ENCODE assay signal across 30 cellular contexts in genomic region chr20:44765091-44765490, GRCh38. TPM values are rescaled to one million over a fixed set of nuclear protein-coding genes. Genes with fewer than 3 reads are reported as not detected.
"Had no signal": no experiment of that assay in that cellular context is flagged by ENCODE, and none has a peak within 500 bp of the region (broad histone marks: within the 10 kb centered on the region; RNA-seq: fewer than 3 reads in every experiment).

No MANE protein-coding gene starts in this region.

- H3K4me3 ChIP-seq: heart left ventricle, left lung, lower lobe of right lung, psoas muscle, right lobe of liver, smooth muscle cell, thyroid gland, upper lobe of right lung had no signal

- H3K9me3 ChIP-seq: heart left ventricle, left lung, lower lobe of right lung, neutrophil, psoas muscle, right lobe of liver, thyroid gland, upper lobe of right lung had no signal

- H3K36me3 Mint-ChIP-seq: immature natural killer cell; naive B cell; stimulated activated effector memory CD8-positive, alpha-beta T cell treated with anti-CD3 and anti-CD28 coated beads, Interleukin-12 subunit alpha, Interleukin-12 subunit beta, amount 100 ng/mL, for 72 hours had no signal

- H3K4me3 Mint-ChIP-seq: immature natural killer cell; nephron; neural crest cell; stimulated activated effector memory CD8-positive, alpha-beta T cell treated with anti-CD3 and anti-CD28 coated beads, Interleukin-12 subunit alpha, Interleukin-12 subunit beta, amount 100 ng/mL, for 72 hours; stimulated activated naive CD8-positive, alpha-beta T cell treated with anti-CD3 and anti-CD28 coated beads, Interleukin-15, amount 100 ng/mL, for 72 hours had no signal

- H3K79me2 ChIP-seq: parathyroid adenoma had no signal

- H3K4me1 Mint-ChIP-seq: immature natural killer cell; nephron; stimulated activated effector memory CD8-positive, alpha-beta T cell treated with anti-CD3 and anti-CD28 coated beads, Interleukin-12 subunit alpha, Interleukin-12 subunit beta, amount 100 ng/mL, for 72 hours; stimulated activated naive CD8-positive, alpha-beta T cell treated with anti-CD3 and anti-CD28 coated beads, Interleukin-15, amount 100 ng/mL, for 72 hours had no signal

- H3K9ac ChIP-seq: parathyroid adenoma had no signal

- DNase-seq: heart left ventricle; immature natural killer cell; kidney; left colon; left lung; lower lobe of right lung; mammary epithelial cell; mesenchymal stem cell; naive B cell; occipital lobe; psoas muscle; right lobe of liver; stimulated activated CD4-positive, alpha-beta T cell treated with anti-CD3 and anti-CD28 coated beads, Interleukin-12 subunit alpha, Interleukin-12 subunit beta, amount 100 ng/mL, for 4 hours; stimulated activated CD4-positive, alpha-beta T cell treated with anti-CD3 and anti-CD28 coated beads, Interleukin-15, amount 100 ng/mL, for 24 hours; stimulated activated CD4-positive, alpha-beta T cell treated with anti-CD3 and anti-CD28 coated beads, Interleukin-2, amount 100 ng/mL, for 24 hours; stimulated activated CD4-positive, alpha-beta T cell treated with anti-CD3 and anti-CD28 coated beads, Interleukin-4, amount 100 ng/mL, for 1 hour; stimulated activated naive CD4-positive, alpha-beta T cell treated with Interleukin-2 at 50 U/mL for 16 hours; stimulated activated naive CD8-positive, alpha-beta T cell treated with anti-CD3 and anti-CD28 coated beads, Interleukin-15, amount 100 ng/mL, for 72 hours; substantia nigra; thyroid gland; upper lobe of right lung had no signal

- H3K4me2 ChIP-seq: smooth muscle cell had no signal

- H3K27ac Mint-ChIP-seq: immature natural killer cell; nephron; stimulated activated effector memory CD8-positive, alpha-beta T cell treated with anti-CD3 and anti-CD28 coated beads, Interleukin-12 subunit alpha, Interleukin-12 subunit beta, amount 100 ng/mL, for 72 hours; stimulated activated naive CD8-positive, alpha-beta T cell treated with anti-CD3 and anti-CD28 coated beads, Interleukin-15, amount 100 ng/mL, for 72 hours had no signal

- H3K27me3 ChIP-seq: right lobe of liver, thyroid gland had no signal

- H3K4me1 ChIP-seq: parathyroid adenoma, psoas muscle, right lobe of liver, thyroid gland, upper lobe of right lung had no signal

- H2AFZ ChIP-seq: parathyroid adenoma had no signal

- H3K9me3 Mint-ChIP-seq: immature natural killer cell; nephron; neural crest cell; stimulated activated effector memory CD8-positive, alpha-beta T cell treated with anti-CD3 and anti-CD28 coated beads, Interleukin-12 subunit alpha, Interleukin-12 subunit beta, amount 100 ng/mL, for 72 hours; stimulated activated naive CD8-positive, alpha-beta T cell treated with anti-CD3 and anti-CD28 coated beads, Interleukin-15, amount 100 ng/mL, for 72 hours had no signal

- ATAC-seq: heart left ventricle; left colon; left lung; lower lobe of right lung; psoas muscle; right lobe of liver; stimulated activated effector memory CD8-positive, alpha-beta T cell treated with anti-CD3 and anti-CD28 coated beads, Interleukin-12 subunit alpha, Interleukin-12 subunit beta, amount 100 ng/mL, for 72 hours; stimulated activated naive CD8-positive, alpha-beta T cell treated with anti-CD3 and anti-CD28 coated beads, Interleukin-15, amount 100 ng/mL, for 72 hours had no signal

- H3K27ac ChIP-seq: heart left ventricle, left lung, lower lobe of right lung, neutrophil, parathyroid adenoma, psoas muscle, right lobe of liver, thyroid gland, upper lobe of right lung had no signal

- H3K36me3 ChIP-seq: heart left ventricle, left lung, lower lobe of right lung, neutrophil, right lobe of liver, thyroid gland, upper lobe of right lung had no signal

RNA-seq across cellular contexts. Expression of gene KCNK15, which starts 19.4 kb away (rescaled TPM):
- total RNA-seq: neural crest cell, occipital lobe, temporal lobe had no signal

RNA-seq across cellular contexts. Expression of gene RIMS4, which starts 45.3 kb away (rescaled TPM):
- total RNA-seq: liver, right lobe of liver, smooth muscle cell had no signal

RNA-seq across cellular contexts. Expression of gene CCN5, which starts 49.9 kb away (rescaled TPM):
- total RNA-seq: neural crest cell, occipital lobe, skeletal muscle tissue, smooth muscle cell, temporal lobe had no signal
